Comparison of ENCODE assay signal across 21 cellular contexts in the genomic region with DNA sequence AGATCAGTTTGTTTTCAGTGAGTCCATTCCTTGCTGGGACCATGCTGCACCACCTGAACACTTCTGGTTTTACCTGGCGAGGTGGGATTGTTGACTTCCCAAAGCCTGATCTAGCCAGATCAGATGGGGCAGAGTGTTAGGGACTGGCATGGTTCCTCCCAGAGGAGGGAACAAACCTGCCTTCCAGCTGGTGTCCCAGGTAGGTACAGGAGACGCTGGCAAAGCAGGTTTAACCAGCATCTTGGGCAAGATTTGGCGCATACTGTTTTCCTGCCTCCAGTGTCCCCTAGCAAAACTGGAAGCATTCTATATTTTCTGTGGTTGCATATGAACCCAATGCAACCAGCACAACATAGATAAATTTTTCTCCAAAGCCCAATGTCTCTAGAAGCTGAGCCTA. TPM values are rescaled to one million over a fixed set of nuclear protein-coding genes. Genes with fewer than 3 reads are reported as not detected.
DNase-seq lines count a peak whose midpoint lies in the region; ATAC-seq and TF ChIP-seq lines count a peak whose summit lies in the region.
"Had no signal": no experiment of that assay in that cellular context is flagged by ENCODE, and none has a peak within 500 bp of the region (broad histone marks: within the 10 kb centered on the region; RNA-seq: fewer than 3 reads in every experiment).

No MANE protein-coding gene starts in this region.

- H3K4me1 ChIP-seq in mammary epithelial cell (ENCODE audit: insufficient read depth, low read length), result peaks cover 8% of the 10 kb centered on the region
- H3K4me1 ChIP-seq in foreskin keratinocyte, result peaks cover 14% of the 10 kb centered on the region
- H3K4me1 ChIP-seq in heart right ventricle, result peaks cover 2 to 34% (median 29%) of the 10 kb centered on the region in 9 donors

- no peaks in the 10 kb centered on the region for H4K20me1 ChIP-seq in mammary epithelial cell (ENCODE audit: insufficient read depth, low read length)

- intact Hi-C loops in mammary epithelial cell (cut with micrococcal nuclease) (no loop called here), heart right ventricle (cut with DNase I) (no loop called here)

- H3K9ac ChIP-seq in mammary epithelial cell (ENCODE audit: insufficient read depth, low read length), result no peak overlapping the region

- TF ChIP-seq CTCF in LNCaP clone FGC (IDR thresholded peaks at IDR 0.05; ENCODE audit: control insufficient read depth, extremely low read depth, insufficient read depth), result no peak
- TF ChIP-seq CTCF in mammary epithelial cell (conservative IDR thresholded peaks at IDR 0.05 in 1 of 2, IDR thresholded peaks at IDR 0.05 in 1 of 2; ENCODE audit: extremely low read depth in 1 of 2, insufficient read depth in 1 of 2, low read depth in 1 of 2, low read length in 2 of 2), result no peak
- no peak for TF ChIP-seq CTCF in foreskin keratinocyte (conservative IDR thresholded peaks at IDR 0.05)
- no peak for TF ChIP-seq CTCF in heart right ventricle (IDR thresholded peaks at IDR 0.05)

- no peak for ATAC-seq in foreskin keratinocyte
- no peak for ATAC-seq in GM21515 (IDR thresholded peaks at IDR 0.05; ENCODE audit: unreplicated experiment)
- ATAC-seq in heart right ventricle, result no peak
- ATAC-seq: GM23338, K562, Right ventricle myocardium inferior had no signal

- WGBS in mammary epithelial cell (ENCODE audit: low coverage, missing lambda C conversion rate), result 89% methylated on average over 3 of the region's 3 CpGs
- 96 to 99% methylated on average over 3 of the region's 3 CpGs for WGBS in heart right ventricle, 2 donors

- DNase-seq in LNCaP clone FGC (ENCODE audit: low read depth), result peak; percentile 81
- DNase-seq in mammary epithelial cell, result no peak
- DNase-seq in foreskin keratinocyte, result no peak
- DNase-seq in AG08395 (ENCODE audit: low spot score), result no peak
- no peak for DNase-seq in NCI-H526 (lab: John Stamatoyannopoulos, UW)
- DNase-seq in heart right ventricle, result no peak
- DNase-seq: CD4-positive, CD25-positive, alpha-beta regulatory T cell; COR-L47; DMS 273 treated with DMSO at 0.1 percent for 48 hours; DND-41; NCI-H1105 treated with DMSO at 0.1 percent for 48 hours; NCI-H1694 treated with DMSO at 0.1 percent for 48 hours; NCI-H2107; NCI-H510A treated with DMSO at 0.1 percent for 48 hours; Peyer's patch; SW 1271 had no signal

- no TSS peak for BruUV-seq in mammary epithelial cell (replicated peaks; lab: Mats Ljungman, UMichigan)

- H3K27ac ChIP-seq in mammary epithelial cell (ENCODE audit: insufficient read depth, low read depth, low read length), result no peak overlapping the region
- peak overlapping the region; percentile 18 for H3K27ac ChIP-seq in foreskin keratinocyte
- H3K27ac ChIP-seq in skin epidermis, result peak overlapping the region in 14 of 21 experiments; percentile 1 to 71 (median 52)
- H3K27ac ChIP-seq in heart right ventricle, result no peak overlapping the region
- H3K27ac ChIP-seq: Peyer's patch had no signal

- H3K9me3 ChIP-seq in mammary epithelial cell (replicated peaks; ENCODE audit: insufficient read depth, low read length) (no peaks in the 10 kb centered on the region), heart right ventricle (no peaks in the 10 kb centered on the region)
- H3K9me3 ChIP-seq: Peyer's patch had no signal

- in situ Hi-C loops in mammary epithelial cell (cut with MboI; ENCODE audit: low sequenced_read_pairs in 2 of 2), result no loop called here

- H3K4me3 ChIP-seq in LNCaP clone FGC (ENCODE audit: low read depth, low read length) (no peak overlapping the region), mammary epithelial cell (replicated peaks in 1 of 3; ENCODE audit: insufficient read depth in 1 of 3, low read depth in 2 of 3, low read length in 3 of 3) (no peak overlapping the region), skin epidermis (no peak overlapping the region), heart right ventricle (no peak overlapping the region)
- H3K4me3 ChIP-seq: GM23338, K562, Peyer's patch had no signal

- H3K4me2 ChIP-seq in mammary epithelial cell (ENCODE audit: insufficient read depth, low read depth, low read length), result no peak overlapping the region
- H3K4me2 ChIP-seq: GM23338 had no signal

- dilution Hi-C loops in mammary epithelial cell (cut with HindIII; ENCODE audit: low sequenced_read_pairs), result no loop called here

- H2AFZ ChIP-seq in mammary epithelial cell (ENCODE audit: low read depth, low read length), result peak overlapping the region; percentile 35
- H2AFZ ChIP-seq: GM23338 had no signal

- CTCF ChIA-PET in mammary epithelial cell (lab: Charles Lee; ENCODE audit: low non-redundant PET), result interaction anchor here (0.5 kb wide), 1 partner anchor 129 kb away, joined by 3 read pairs; no protein-coding TSS in a partner anchor

- H3K27me3 ChIP-seq in mammary epithelial cell (ENCODE audit: insufficient read depth, low read length) (no peaks in the 10 kb centered on the region), foreskin keratinocyte (no peaks in the 10 kb centered on the region), heart right ventricle (no peaks in the 10 kb centered on the region)
- H3K27me3 ChIP-seq: Peyer's patch had no signal

- H3K36me3 ChIP-seq in mammary epithelial cell (ENCODE audit: insufficient read depth, low read length) (no peaks in the 10 kb centered on the region), heart right ventricle (no peaks in the 10 kb centered on the region)
- H3K36me3 ChIP-seq: Peyer's patch had no signal

- no peaks in the 10 kb centered on the region for H3K79me2 ChIP-seq in mammary epithelial cell (ENCODE audit: insufficient read depth, low read length)

RNA-seq across cellular contexts. Expression of a gene that starts 14.6 kb away (rescaled TPM):
- total RNA-seq in mammary epithelial cell (100 to 1,000 TPM in 1 of 2 donors, 10 to 100 TPM in 1; 78.5 to 204 TPM), foreskin keratinocyte (59.6 and 63.2 TPM in 2 replicates), heart right ventricle (100 to 1,000 TPM in 3 of 10 donors, 10 to 100 TPM in 6, 1 to 10 TPM in 1; 9.3 to 173 (median 64.0) TPM)
- polyA plus RNA-seq in mammary epithelial cell (89.9 TPM), foreskin keratinocyte (24.5 and 33.4 TPM in 2 replicates), heart right ventricle (10 to 100 TPM; 17.3 to 49.9 TPM)
- 233 TPM for polyA minus RNA-seq in mammary epithelial cell

Comparison
In these comparisons a context has a peak if more than half of its experiments do, and no peak if none do; other contexts are left out.
1. H3K27ac ChIP-seq: peak in foreskin keratinocyte (single experiment) and skin epidermis (14 of 21); none in mammary epithelial cell (single experiment) and heart right ventricle (0 of 10).